In genomic region chrX:25202827-25203226, GRCh38 we compare ENCODE assay signal across 32 cellular contexts.
"Had no signal": no experiment of that assay in that cellular context is flagged by ENCODE, and none has a peak within 500 bp of the region (broad histone marks: within the 10 kb centered on the region; RNA-seq: fewer than 3 reads in every experiment).

No MANE protein-coding gene starts in this region.

- H3K36me3 Mint-ChIP-seq: activated naive CD8-positive, alpha-beta T cell treated with anti-CD3 and anti-CD28 coated beads for 36 hours had no signal

- H3K9me3 ChIP-seq: colonic mucosa had no signal

- H3K27me3 Mint-ChIP-seq: activated CD8-positive, alpha-beta T cell treated with anti-CD3 and anti-CD28 coated beads for 36 hours; activated naive CD8-positive, alpha-beta T cell treated with anti-CD3 and anti-CD28 coated beads for 36 hours; central memory CD8-positive, alpha-beta T cell; dendritic cell treated with granulocyte-macrophage colony-stimulating factor and Interleukin-4, amounts not matched to agents 40 ng/mL and 50 ng/mL, for 4 days had no signal

- H3K27ac Mint-ChIP-seq: activated CD8-positive, alpha-beta T cell treated with anti-CD3 and anti-CD28 coated beads for 36 hours; activated naive CD8-positive, alpha-beta T cell treated with anti-CD3 and anti-CD28 coated beads for 36 hours; activated T-cell treated with anti-CD3 and anti-CD28 coated beads, Interleukin-2, amount 50 U/mL, for 72 hours; activated T-helper 17 cell treated with anti-CD3 and anti-CD28 coated beads, Interleukin-2, amount 50 U/mL, for 72 hours; dendritic cell treated with granulocyte-macrophage colony-stimulating factor and Interleukin-4, amounts not matched to agents 40 ng/mL and 50 ng/mL, for 4 days had no signal

- ATAC-seq: activated CD8-positive, alpha-beta T cell treated with anti-CD3 and anti-CD28 coated beads for 36 hours; activated T-cell treated with anti-CD3 and anti-CD28 coated beads, Interleukin-2, amount 50 U/mL, for 72 hours; activated T-helper 17 cell treated with anti-CD3 and anti-CD28 coated beads, Interleukin-2, amount 50 U/mL, for 72 hours had no signal

- DNase-seq: activated CD4-positive, alpha-beta T cell treated with anti-CD3 and anti-CD28 coated beads for 1 hour; activated CD4-positive, alpha-beta T cell treated with anti-CD3 and anti-CD28 coated beads for 48 hours; activated CD4-positive, CD25-positive, alpha-beta regulatory T cell; activated CD8-positive, alpha-beta T cell treated with anti-CD3 and anti-CD28 coated beads for 36 hours; activated effector memory CD4-positive, alpha-beta T cell treated with anti-CD3 and anti-CD28 coated beads, Interleukin-2, amount 50 U/mL, for 16 hours; activated naive CD4-positive, alpha-beta T cell; activated naive CD4-positive, alpha-beta T cell treated with anti-CD3 and anti-CD28 coated beads, Interleukin-2, amount 50 U/mL, for 16 hours; activated naive CD8-positive, alpha-beta T cell treated with anti-CD3 and anti-CD28 coated beads for 36 hours; activated T-cell treated with anti-CD3 and anti-CD28 coated beads, Interleukin-2, amount 50 U/mL, for 1 hour; activated T-cell treated with anti-CD3 and anti-CD28 coated beads, Interleukin-2, amount 50 U/mL, for 72 hours; amniotic stem cell; aorta; brain microvascular endothelial cell; colonic mucosa; MM.1S; MV-4-11; NCI-H1092; NCI-H1436 treated with DMSO at 0.1 percent for 48 hours; NCI-H1694 treated with DMSO at 0.1 percent for 48 hours; NCI-H2029; NCI-H2171 treated with DMSO at 0.1 percent for 48 hours; NCI-H345; NCI-H524 treated with DMSO at 0.1 percent for 48 hours; OCI-M1; Right ventricle myocardium superior; SW 1271; T-helper 1 cell; T1000; WERI-Rb-1 had no signal

- H3K4me3 Mint-ChIP-seq: activated CD8-positive, alpha-beta T cell treated with anti-CD3 and anti-CD28 coated beads for 36 hours; activated naive CD8-positive, alpha-beta T cell treated with anti-CD3 and anti-CD28 coated beads for 36 hours; activated T-cell treated with anti-CD3 and anti-CD28 coated beads, Interleukin-2, amount 50 U/mL, for 72 hours; activated T-helper 17 cell treated with anti-CD3 and anti-CD28 coated beads, Interleukin-2, amount 50 U/mL, for 72 hours; central memory CD8-positive, alpha-beta T cell; dendritic cell treated with granulocyte-macrophage colony-stimulating factor and Interleukin-4, amounts not matched to agents 40 ng/mL and 50 ng/mL, for 4 days had no signal

- H3K4me1 Mint-ChIP-seq: activated naive CD8-positive, alpha-beta T cell treated with anti-CD3 and anti-CD28 coated beads for 36 hours; activated T-helper 17 cell treated with anti-CD3 and anti-CD28 coated beads, Interleukin-2, amount 50 U/mL, for 72 hours; central memory CD8-positive, alpha-beta T cell had no signal
